Comparison of ENCODE assay signal across 7 cellular contexts in the genomic region with DNA sequence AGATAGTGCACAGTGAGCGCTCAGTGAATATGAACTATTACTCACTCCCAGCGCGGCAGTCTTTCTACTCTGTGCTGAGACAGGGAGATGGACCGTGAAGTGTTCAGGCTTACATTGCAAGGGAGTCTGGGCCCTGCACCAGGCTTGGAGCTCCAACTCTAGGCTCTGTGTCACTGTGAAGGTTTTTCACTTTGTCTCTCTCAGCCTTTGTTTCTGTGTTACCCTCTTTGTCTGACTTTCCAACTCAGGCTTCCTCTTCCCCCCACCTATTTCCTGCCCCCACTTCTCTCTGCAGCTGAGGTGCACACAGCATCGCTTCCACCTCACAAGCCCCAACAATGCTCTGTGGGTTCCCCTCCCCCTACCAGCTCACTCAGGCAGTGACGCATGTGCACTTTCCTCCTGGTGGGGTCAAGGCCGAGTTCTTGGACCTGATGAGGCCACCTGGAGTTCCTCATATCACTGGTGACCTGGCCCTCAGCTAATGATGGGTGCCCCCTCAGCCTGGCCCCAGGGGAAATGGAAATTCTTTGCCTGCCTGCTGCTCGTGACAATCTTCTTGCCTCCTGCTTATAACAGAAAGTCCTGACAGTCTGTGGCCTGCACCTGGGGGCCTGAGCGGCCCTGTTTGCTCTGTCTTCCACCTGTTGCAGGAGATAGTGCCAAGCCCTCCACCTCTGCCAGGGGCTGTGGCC. TPM values are rescaled to one million over a fixed set of nuclear protein-coding genes. Genes with fewer than 3 reads are reported as not detected.
DNase-seq lines count a peak whose midpoint lies in the region; ATAC-seq lines count a peak whose summit lies in the region.

No MANE protein-coding gene starts in this region.

- WGBS in esophagus, 2 donors = 58 to 65% methylated on average over 9 of the region's 9 CpGs

- H3K36me3 ChIP-seq in esophagus (ENCODE audit: control insufficient read depth in 2 of 2, insufficient read depth in 2 of 2, low read length in 1 of 2) (no peaks in the 10 kb centered on the region), skeletal muscle tissue (ENCODE audit: control insufficient read depth in 3 of 3, insufficient read depth in 3 of 3, low read length in 3 of 3) (no peaks in the 10 kb centered on the region)

- DNase-seq in activated CD4-positive, alpha-beta T cell treated with anti-CD3 and anti-CD28 coated beads, Interleukin-2, amount 50 U/mL, for 1 hour = peak; percentile 78
- DNase-seq in substantia nigra (lab: John Stamatoyannopoulos, UW) (no peak), H4 (ENCODE audit: low spot score) (no peak)

- H3K9me3 ChIP-seq in esophagus (ENCODE audit: control insufficient read depth in 2 of 2, insufficient read depth in 1 of 2, low read depth in 1 of 2, low read length in 1 of 2) = peaks cover 0 to 3% of the 10 kb centered on the region in 2 donors
- H3K9me3 ChIP-seq in skeletal muscle tissue (ENCODE audit: control insufficient read depth in 3 of 3, low read length in 3 of 3) = no peaks in the 10 kb centered on the region

- H3K9ac ChIP-seq in skeletal muscle tissue (ENCODE audit: low read depth in 1 of 3, low read length in 3 of 3) = peak overlapping the region in 2 of 3 donors; percentile 40 to 60

- H3K27ac ChIP-seq in esophagus (ENCODE audit: low read depth in 2 of 2, low read length in 1 of 2) (peak overlapping the region; percentile 43 to 69), skeletal muscle tissue (ENCODE audit: low read depth, low read length) (peak overlapping the region; percentile 61), substantia nigra (ENCODE audit: low read depth, low read length, poor library complexity, severe bottlenecking) (no peak overlapping the region)

- ATAC-seq in GM19455 (IDR thresholded peaks at IDR 0.05; ENCODE audit: unreplicated experiment) (peak; percentile 42), HG03558 (IDR thresholded peaks at IDR 0.05; ENCODE audit: extremely low read depth, unreplicated experiment) (peak; percentile 35)

- H3K4me1 ChIP-seq in esophagus (ENCODE audit: control insufficient read depth in 2 of 2, insufficient read depth in 2 of 2, low read length in 1 of 2) (peaks cover 0 to 5% of the 10 kb centered on the region in 2 donors), skeletal muscle tissue (ENCODE audit: control insufficient read depth in 3 of 3, insufficient read depth in 3 of 3, low read length in 3 of 3) (peaks cover 28 to 52% (median 32%) of the 10 kb centered on the region in 3 donors)

- H3K27me3 ChIP-seq in esophagus (ENCODE audit: control insufficient read depth in 1 of 2, insufficient read depth in 2 of 2, low read length in 2 of 2) (no peaks in the 10 kb centered on the region), skeletal muscle tissue (ENCODE audit: control insufficient read depth in 3 of 3, insufficient read depth in 3 of 3, low read length in 3 of 3) (no peaks in the 10 kb centered on the region)

- H3K4me3 ChIP-seq in esophagus (ENCODE audit: low read depth in 1 of 2, low read length in 2 of 2) (no peak overlapping the region), skeletal muscle tissue (ENCODE audit: low read length in 3 of 3) (no peak overlapping the region)

RNA-seq across cellular contexts. Expression of gene LCK, which starts 1.1 kb away (rescaled TPM):
- polyA plus RNA-seq in esophagus = 1 to 10 TPM; 2.3 to 2.4 TPM
- 2.1 TPM for total RNA-seq in skeletal muscle tissue
- not detected in 2 replicates for total RNA-seq in H4 (2014; rRNA removed; shearing (Covaris generic))

RNA-seq across cellular contexts. Expression of gene FAM167B, which starts 3.0 kb away (rescaled TPM):
- polyA plus RNA-seq in esophagus = 1 to 10 TPM; 1.8 to 2.0 TPM
- 1.6 TPM for total RNA-seq in skeletal muscle tissue
- 0.56 TPM in 1 of 2 replicates, not detected in the other for total RNA-seq in H4 (2014; rRNA removed; shearing (Covaris generic))

RNA-seq across cellular contexts. Expression of gene EIF3I, which starts 27.8 kb away (rescaled TPM):
- 100 to 1,000 TPM; 134 to 189 TPM for polyA plus RNA-seq in esophagus
- 171 TPM for total RNA-seq in skeletal muscle tissue
- 619 and 664 TPM in 2 replicates for total RNA-seq in H4 (2014; rRNA removed; shearing (Covaris generic))

RNA-seq across cellular contexts. Expression of gene TMEM234, which starts 27.8 kb away (rescaled TPM):
- 10 to 100 TPM; 10.4 to 15.6 TPM for polyA plus RNA-seq in esophagus
- 10.4 TPM for total RNA-seq in skeletal muscle tissue
- 3.5 and 8.1 TPM in 2 replicates for total RNA-seq in H4 (2014; rRNA removed; shearing (Covaris generic))

RNA-seq across cellular contexts. Expression of gene DCDC2B, which starts 41.1 kb away (rescaled TPM):
- under 1 TPM in 1 of 2 donors, not detected in 1; 0.06 TPM for polyA plus RNA-seq in esophagus
- not detected for total RNA-seq in skeletal muscle tissue
- total RNA-seq in H4 (2014; rRNA removed; shearing (Covaris generic)) = not detected in 2 replicates
